ENCODE assay signal across 8 cellular contexts in the genomic region with DNA sequence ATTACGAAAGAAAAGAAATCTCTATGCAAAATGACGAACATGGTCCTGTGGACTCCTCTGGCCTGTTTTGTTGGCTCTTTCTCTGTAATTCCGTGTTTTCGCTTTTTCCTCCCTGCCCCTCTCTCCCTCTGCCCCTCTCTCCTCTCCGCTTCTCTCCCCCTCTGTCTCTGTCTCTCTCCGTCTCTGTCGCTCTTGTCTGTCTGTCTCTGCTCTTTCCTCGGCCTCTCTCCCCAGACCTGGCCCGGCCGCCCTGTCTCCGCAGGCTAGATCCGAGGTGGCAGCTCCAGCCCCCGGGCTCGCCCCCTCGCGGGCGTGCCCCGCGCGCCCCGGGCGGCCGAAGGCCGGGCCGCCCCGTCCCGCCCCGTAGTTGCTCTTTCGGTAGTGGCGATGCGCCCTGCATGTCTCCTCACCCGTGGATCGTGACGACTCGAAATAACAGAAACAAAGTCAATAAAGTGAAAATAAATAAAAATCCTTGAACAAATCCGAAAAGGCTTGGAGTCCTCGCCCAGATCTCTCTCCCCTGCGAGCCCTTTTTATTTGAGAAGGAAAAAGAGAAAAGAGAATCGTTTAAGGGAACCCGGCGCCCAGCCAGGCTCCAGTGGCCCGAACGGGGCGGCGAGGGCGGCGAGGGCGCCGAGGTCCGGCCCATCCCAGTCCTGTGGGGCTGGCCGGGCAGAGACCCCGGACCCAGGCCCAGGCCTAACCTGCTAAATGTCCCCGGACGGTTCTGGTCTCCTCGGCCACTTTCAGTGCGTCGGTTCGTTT.
DNase-seq lines count a peak whose midpoint lies in the region; ATAC-seq and TF ChIP-seq lines count a peak whose summit lies in the region.
"Had no signal": no experiment of that assay in that cellular context is flagged by ENCODE, and none has a peak within 500 bp of the region (broad histone marks: within the 10 kb centered on the region; RNA-seq: fewer than 3 reads in every experiment).

No MANE protein-coding gene starts in this region.

- intact Hi-C loops in activated CD8-positive, alpha-beta T cell treated with anti-CD3 and anti-CD28 coated beads for 36 hours (cut with micrococcal nuclease), result loop anchor here (5.0 to 10.0 kb wide), 2 partner anchors 77 to 406 kb away; no protein-coding TSS in a partner anchor

- H3K9me3 Mint-ChIP-seq in activated CD8-positive, alpha-beta T cell treated with anti-CD3 and anti-CD28 coated beads for 36 hours, result no peaks in the 10 kb centered on the region
- H3K9me3 Mint-ChIP-seq: activated naive CD4-positive, alpha-beta T cell treated with anti-CD3 and anti-CD28 coated beads, Interleukin-2, amount 50 U/mL, for 72 hours had no signal

- H3K79me2 ChIP-seq in GM23248 (ENCODE audit: insufficient read depth), result no peaks in the 10 kb centered on the region

- peak overlapping the region; percentile 60 for H2AFZ ChIP-seq in GM23248

- H3K4me3 ChIP-seq in GM23248 (peak overlapping the region; percentile 50), iPS-18a (ENCODE audit: low read length) (peak overlapping the region; percentile 24)

- in situ Hi-C loops in GM23248 (cut with MboI), result no loop called here

- H3K27ac ChIP-seq in GM23248, result no peak overlapping the region
- H3K27ac ChIP-seq in iPS-18a (ENCODE audit: low read length), result no peak overlapping the region

- DNase-seq in GM23248, result peak; percentile 17
- DNase-seq in activated CD8-positive, alpha-beta T cell treated with anti-CD3 and anti-CD28 coated beads for 36 hours, result no peak
- peak; percentile 13 for DNase-seq in stimulated activated naive CD8-positive, alpha-beta T cell treated with anti-CD3 and anti-CD28 coated beads, Interleukin-15, Interleukin-2, amounts not matched to agents 100 U/mL and 50 U/mL, for 24 hours
- DNase-seq in middle frontal gyrus (ENCODE audit: extremely low spot score, low spot score), result no peak

- peak overlapping the region; percentile 70 for H3K4me3 Mint-ChIP-seq in activated CD8-positive, alpha-beta T cell treated with anti-CD3 and anti-CD28 coated beads for 36 hours

- CTCF ChIA-PET in activated CD8-positive, alpha-beta T cell treated with anti-CD3 and anti-CD28 coated beads for 36 hours (lab: Charles Lee), result no interaction called here

- H3K9me3 ChIP-seq in GM23248 (ENCODE audit: low read depth) (no peaks in the 10 kb centered on the region), iPS-18a (ENCODE audit: control insufficient read depth, low read depth, low read length) (no peaks in the 10 kb centered on the region)

- no peak overlapping the region for H3K9ac ChIP-seq in GM23248
- H3K9ac ChIP-seq in iPS-18a (ENCODE audit: low read length), result no peak overlapping the region

- no peak for ATAC-seq in activated CD8-positive, alpha-beta T cell treated with anti-CD3 and anti-CD28 coated beads for 36 hours
- no peak for ATAC-seq in stimulated activated naive CD8-positive, alpha-beta T cell treated with anti-CD3 and anti-CD28 coated beads, Interleukin-15, Interleukin-2, amounts not matched to agents 100 U/mL and 50 U/mL, for 24 hours
- ATAC-seq in GM19467 (IDR thresholded peaks at IDR 0.05; ENCODE audit: unreplicated experiment), result no peak
- no peak for ATAC-seq in HG03342 (IDR thresholded peaks at IDR 0.05; ENCODE audit: unreplicated experiment)

- no peaks in the 10 kb centered on the region for H3F3A ChIP-seq in GM23248 (ENCODE audit: insufficient read depth)

- peaks cover 94% of the 10 kb centered on the region for H3K27me3 ChIP-seq in GM23248 (replicated peaks; ENCODE audit: insufficient read depth)
- peaks cover 100% of the 10 kb centered on the region for H3K27me3 ChIP-seq in iPS-18a (ENCODE audit: control insufficient read depth, insufficient read depth, low read length)

- H3K4me1 ChIP-seq in GM23248 (ENCODE audit: insufficient read depth) (no peaks in the 10 kb centered on the region), iPS-18a (ENCODE audit: control insufficient read depth, low read depth, low read length) (peaks cover 10% of the 10 kb centered on the region)

- H3K36me3 ChIP-seq in GM23248 (ENCODE audit: low read depth) (no peaks in the 10 kb centered on the region), iPS-18a (ENCODE audit: control insufficient read depth, low read depth, low read length) (no peaks in the 10 kb centered on the region)

- 7 to 8% methylated on average over 33 to 58 of the region's 58 CpGs for WGBS in GM23248 (ENCODE audit: low coverage in 1 of 2, low lambda C conversion rate in 2 of 2, missing lambda C conversion rate in 2 of 2), 2 experiments

- no peaks in the 10 kb centered on the region for H3K36me3 Mint-ChIP-seq in activated CD8-positive, alpha-beta T cell treated with anti-CD3 and anti-CD28 coated beads for 36 hours (ENCODE audit: low read depth)

- no peak for TF ChIP-seq CTCF in activated CD8-positive, alpha-beta T cell treated with anti-CD3 and anti-CD28 coated beads for 36 hours (IDR thresholded peaks at IDR 0.05)

- H3K9me2 ChIP-seq in GM23248 (ENCODE audit: insufficient read depth), result no peaks in the 10 kb centered on the region

- peaks cover 72% of the 10 kb centered on the region for H3K27me3 Mint-ChIP-seq in activated CD8-positive, alpha-beta T cell treated with anti-CD3 and anti-CD28 coated beads for 36 hours

- H4K20me1 ChIP-seq in GM23248 (ENCODE audit: insufficient read depth), result no peaks in the 10 kb centered on the region

- no peak overlapping the region for H3K27ac Mint-ChIP-seq in activated CD8-positive, alpha-beta T cell treated with anti-CD3 and anti-CD28 coated beads for 36 hours

- POLR2A ChIA-PET in activated CD8-positive, alpha-beta T cell treated with anti-CD3 and anti-CD28 coated beads for 36 hours (lab: Charles Lee), result no interaction called here

- peaks cover 19% of the 10 kb centered on the region for H3K4me1 Mint-ChIP-seq in activated CD8-positive, alpha-beta T cell treated with anti-CD3 and anti-CD28 coated beads for 36 hours (ENCODE audit: low read depth)

- peak overlapping the region; percentile 61 for H3K4me2 ChIP-seq in GM23248 (ENCODE audit: unreplicated experiment)

Comparison
In these comparisons a context has a peak if more than half of its experiments do, and no peak if none do; other contexts are left out.
1. DNase-seq: peak in GM23248 (single experiment) and stimulated activated naive CD8-positive, alpha-beta T cell treated with anti-CD3 and anti-CD28 coated beads, Interleukin-15, Interleukin-2, amounts not matched to agents 100 U/mL and 50 U/mL, for 24 hours (single experiment); none in activated CD8-positive, alpha-beta T cell treated with anti-CD3 and anti-CD28 coated beads for 36 hours (single experiment) and middle frontal gyrus (single experiment).